34 cellular contexts compared by ENCODE assay signal in genomic region chr17:80228477-80228876, GRCh38. TPM values are rescaled to one million over a fixed set of nuclear protein-coding genes. Genes with fewer than 3 reads are reported as not detected.
"Had no signal": no experiment of that assay in that cellular context is flagged by ENCODE, and none has a peak within 500 bp of the region (broad histone marks: within the 10 kb centered on the region; RNA-seq: fewer than 3 reads in every experiment).

No MANE protein-coding gene starts in this region.

- H3K27me3 ChIP-seq: ascending aorta, breast epithelium, cardiac muscle cell, dorsolateral prefrontal cortex, esophagus muscularis mucosa, foreskin keratinocyte, gastrocnemius medialis had no signal

- H3K27me3 Mint-ChIP-seq: activated B cell treated with CpG ODN at 0.5 μM for 24 hours; activated CD8-positive, alpha-beta T cell treated with anti-CD3 and anti-CD28 coated beads for 36 hours; activated naive CD8-positive, alpha-beta T cell treated with anti-CD3 and anti-CD28 coated beads, Interleukin-2, amount 10 ng/mL, durations not matched to agents 7 days and 5 days; brain had no signal

- H3K4me1 ChIP-seq: ascending aorta, breast epithelium, foreskin keratinocyte had no signal

- DNase-seq: activated B cell treated with CpG ODN at 0.5 μM for 24 hours; activated CD4-positive, alpha-beta T cell treated with anti-CD3 and anti-CD28 coated beads for 48 hours; activated CD4-positive, alpha-beta T cell treated with anti-CD3 and anti-CD28 coated beads, Interleukin-2, amount 50 U/mL, for 1 hour; activated CD4-positive, alpha-beta T cell treated with anti-CD3 and anti-CD28 coated beads, Interleukin-2, amount 50 U/mL, for 48 hours; activated CD8-positive, alpha-beta memory T cell treated with anti-CD3 and anti-CD28 coated beads for 24 hours; activated CD8-positive, alpha-beta T cell treated with anti-CD3 and anti-CD28 coated beads for 36 hours; activated effector memory CD4-positive, alpha-beta T cell treated with anti-CD3 and anti-CD28 coated beads, Interleukin-2, amount 50 U/mL, for 16 hours; activated naive CD4-positive, alpha-beta T cell; activated naive CD4-positive, alpha-beta T cell treated with anti-CD3 and anti-CD28 coated beads, Interleukin-2, amount 10 ng/mL, durations not matched to agents 7 days and 5 days; activated naive CD8-positive, alpha-beta T cell treated with anti-CD3 and anti-CD28 coated beads, Interleukin-2, amount 10 ng/mL, durations not matched to agents 7 days and 5 days; activated T-cell treated with anti-CD3 and anti-CD28 coated beads, Interleukin-2, amount 50 U/mL, for 48 hours; central memory CD4-positive, alpha-beta T cell; dorsolateral prefrontal cortex; effector memory CD4-positive, alpha-beta T cell; erythroblast; gastrocnemius medialis; glutamatergic neuron; T1000; WERI-Rb-1 had no signal

- H3K27ac Mint-ChIP-seq: activated B cell treated with CpG ODN at 0.5 μM for 24 hours; activated CD8-positive, alpha-beta T cell treated with anti-CD3 and anti-CD28 coated beads for 36 hours; activated naive CD4-positive, alpha-beta T cell treated with anti-CD3 and anti-CD28 coated beads, Interleukin-2, amount 10 ng/mL, durations not matched to agents 7 days and 5 days; activated naive CD4-positive, alpha-beta T cell treated with anti-CD3 and anti-CD28 coated beads, Interleukin-2, amount 50 U/mL, for 72 hours; activated naive CD8-positive, alpha-beta T cell treated with anti-CD3 and anti-CD28 coated beads, Interleukin-2, amount 10 ng/mL, durations not matched to agents 7 days and 5 days; activated T-helper 1 cell treated with anti-CD3 and anti-CD28 coated beads, Interleukin-12 subunit alpha, Interleukin-12 subunit beta, Interleukin-2, Interleukin-4 antibody, amounts not matched to agents 30 ng/mL and 10 ng/mL and 1 ng/mL, durations not matched to agents 14 hours and 24 hours and 36 hours; activated T-helper 2 cell treated with anti-CD3 and anti-CD28 coated beads, Interferon-gamma antibody, Interleukin-2, Interleukin-4, amounts not matched to agents 10 μg/mL and 5 μg/mL and 100 μg/mL, durations not matched to agents 14 hours and 24 hours and 36 hours; brain; dendritic cell treated with granulocyte-macrophage colony-stimulating factor and Interleukin-4, amounts not matched to agents 40 ng/mL and 50 ng/mL, for 4 days; endodermal cell; T-helper 2 cell treated with Interferon-gamma antibody and Interleukin-4, amounts not matched to agents 5 μg/mL and 100 μg/mL, for 36 hours had no signal

- H3K27ac ChIP-seq: ascending aorta, breast epithelium, cardiac muscle cell, coronary artery, dorsolateral prefrontal cortex, esophagus muscularis mucosa, foreskin keratinocyte, gastrocnemius medialis, WERI-Rb-1 had no signal

- H3K4me3 Mint-ChIP-seq: activated B cell treated with CpG ODN at 0.5 μM for 24 hours; activated CD8-positive, alpha-beta T cell treated with anti-CD3 and anti-CD28 coated beads for 36 hours; activated naive CD4-positive, alpha-beta T cell treated with anti-CD3 and anti-CD28 coated beads, Interleukin-2, amount 10 ng/mL, durations not matched to agents 7 days and 5 days; activated naive CD8-positive, alpha-beta T cell treated with anti-CD3 and anti-CD28 coated beads, Interleukin-2, amount 10 ng/mL, durations not matched to agents 7 days and 5 days; activated T-helper 1 cell treated with anti-CD3 and anti-CD28 coated beads, Interleukin-12 subunit alpha, Interleukin-12 subunit beta, Interleukin-2, Interleukin-4 antibody, amounts not matched to agents 30 ng/mL and 10 ng/mL and 1 ng/mL, durations not matched to agents 14 hours and 24 hours and 36 hours; brain; dendritic cell treated with granulocyte-macrophage colony-stimulating factor and Interleukin-4, amounts not matched to agents 40 ng/mL and 50 ng/mL, for 4 days; endodermal cell; T-helper 2 cell treated with Interferon-gamma antibody and Interleukin-4, amounts not matched to agents 5 μg/mL and 100 μg/mL, for 36 hours had no signal

- H3K4me1 Mint-ChIP-seq: activated B cell treated with CpG ODN at 0.5 μM for 24 hours; activated naive CD4-positive, alpha-beta T cell treated with anti-CD3 and anti-CD28 coated beads, Interleukin-2, amount 10 ng/mL, durations not matched to agents 7 days and 5 days; activated naive CD8-positive, alpha-beta T cell treated with anti-CD3 and anti-CD28 coated beads, Interleukin-2, amount 10 ng/mL, durations not matched to agents 7 days and 5 days had no signal

- H3K36me3 ChIP-seq: breast epithelium had no signal

- ATAC-seq: activated CD4-positive, CD25-positive, alpha-beta regulatory T cell treated with anti-CD3 and anti-CD28 coated beads, Interleukin-2, amount 50 U/mL, for 24 hours; activated CD8-positive, alpha-beta T cell treated with anti-CD3 and anti-CD28 coated beads for 36 hours; activated naive CD4-positive, alpha-beta T cell treated with anti-CD3 and anti-CD28 coated beads, Interleukin-2, amount 50 U/mL, for 72 hours; foreskin keratinocyte; gastrocnemius medialis had no signal

- H3K4me3 ChIP-seq: ascending aorta, breast epithelium, cardiac muscle cell, coronary artery, dorsolateral prefrontal cortex, esophagus muscularis mucosa, gastrocnemius medialis had no signal

RNA-seq across cellular contexts. Expression of gene CARD14, which starts 58.6 kb away (rescaled TPM):
- total RNA-seq: activated B cell treated with CpG ODN at 0.5 μM for 24 hours; activated naive CD8-positive, alpha-beta T cell treated with anti-CD3 and anti-CD28 coated beads, Interleukin-2, amount 10 ng/mL, durations not matched to agents 7 days and 5 days; activated T-helper 1 cell treated with anti-CD3 and anti-CD28 coated beads, Interleukin-12 subunit alpha, Interleukin-12 subunit beta, Interleukin-2, Interleukin-4 antibody, amounts not matched to agents 30 ng/mL and 10 ng/mL and 1 ng/mL, durations not matched to agents 14 hours and 24 hours and 36 hours; activated T-helper 2 cell treated with anti-CD3 and anti-CD28 coated beads, Interferon-gamma antibody, Interleukin-2, Interleukin-4, amounts not matched to agents 10 μg/mL and 5 μg/mL and 100 μg/mL, durations not matched to agents 14 hours and 24 hours and 36 hours; gastrocnemius medialis; T-helper 1 cell treated with Interleukin-12 subunit alpha and Interleukin-12 subunit beta and Interleukin-4 antibody, amounts not matched to agents 30 ng/mL and 1 ng/mL, for 36 hours had no signal
